Comparison of ENCODE assay signal across 1 cellular context in genomic region chr11:46529086-46529905, GRCh38.
TF ChIP-seq lines count a peak whose summit lies in the region.

No MANE protein-coding gene starts in this region.

TF ChIP-seq in HEK293, 187 proteins besides CTCF, POLR2A, EP300 and RAD21 (continued from another document):
- TF ChIP-seq PATZ1 (tag by site-specific recombination; IDR thresholded peaks at IDR 0.05) (0 out of 2 replicates have a peak, but pooled peaks have one; percentile 27), GLIS1 (tag by site-specific recombination; IDR thresholded peaks at IDR 0.05) (no peak), GLIS2 (tag by site-specific recombination; IDR thresholded peaks at IDR 0.05) (0 out of 2 replicates have a peak, but pooled peaks have one; percentile 24), ZNF654 (tag by site-specific recombination; IDR thresholded peaks at IDR 0.05; ENCODE audit: low read depth) (peak; percentile 28)
